Comparison of ENCODE assay signal across 10 cellular contexts in the genomic region with DNA sequence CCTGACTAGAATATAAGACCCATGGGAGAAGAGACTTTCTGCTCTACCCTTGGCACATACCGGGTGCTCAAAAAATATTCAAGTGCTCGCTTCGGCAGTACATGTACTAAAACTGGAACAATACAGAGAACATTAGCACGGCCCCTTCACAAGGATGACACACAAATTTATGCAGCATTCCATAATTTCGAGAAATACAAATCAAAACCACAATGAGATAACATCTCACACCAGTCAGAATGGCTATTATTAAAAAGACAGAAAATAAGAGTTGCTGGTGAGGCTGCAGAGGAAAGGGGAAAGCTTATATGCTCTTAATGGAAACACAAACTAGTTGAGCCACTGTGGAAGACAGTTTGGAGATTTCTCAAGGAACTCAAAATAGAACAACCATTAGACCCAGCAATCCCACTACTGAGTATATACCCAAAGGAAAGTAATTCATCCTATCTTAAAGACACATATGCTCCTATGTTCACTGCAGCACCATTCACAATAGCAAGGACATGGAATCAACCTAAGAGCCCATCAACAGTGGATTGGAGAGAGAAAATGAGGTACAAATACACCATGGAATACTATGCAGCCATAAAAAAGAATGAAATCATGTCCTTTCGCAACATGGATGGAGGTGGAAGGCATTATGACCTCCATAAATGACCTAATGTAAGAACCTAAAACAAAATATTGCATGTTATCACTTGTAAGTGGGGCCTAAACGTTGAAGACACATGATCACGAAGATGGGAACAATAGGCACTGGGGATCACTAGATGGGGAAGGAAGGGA.
DNase-seq lines count a peak whose midpoint lies in the region; ATAC-seq and TF ChIP-seq lines count a peak whose summit lies in the region.
"Had no signal": no experiment of that assay in that cellular context is flagged by ENCODE, and none has a peak within 500 bp of the region (broad histone marks: within the 10 kb centered on the region; RNA-seq: fewer than 3 reads in every experiment).

No MANE protein-coding gene starts in this region.

- H3K4me3 Mint-ChIP-seq in effector memory CD8-positive, alpha-beta T cell: no peak overlapping the region
- H3K4me3 Mint-ChIP-seq: activated naive CD4-positive, alpha-beta T cell treated with anti-CD3 and anti-CD28 coated beads, Interleukin-2, amount 50 U/mL, for 24 hours had no signal

- no peaks in the 10 kb centered on the region for H3K9me3 Mint-ChIP-seq in effector memory CD8-positive, alpha-beta T cell
- H3K9me3 Mint-ChIP-seq: activated naive CD4-positive, alpha-beta T cell treated with anti-CD3 and anti-CD28 coated beads, Interleukin-2, amount 50 U/mL, for 24 hours had no signal

- no peaks in the 10 kb centered on the region for H3K9me3 ChIP-seq in smooth muscle cell (replicated peaks; ENCODE audit: low read depth)

- ATAC-seq in GM21786 (IDR thresholded peaks at IDR 0.05; ENCODE audit: unreplicated experiment): peak; percentile 13
- no peak for ATAC-seq in effector memory CD8-positive, alpha-beta T cell (replicated peaks)
- ATAC-seq in GM21576 (IDR thresholded peaks at IDR 0.05; ENCODE audit: unreplicated experiment): no peak

- no peaks in the 10 kb centered on the region for H3K36me3 ChIP-seq in smooth muscle cell (ENCODE audit: low read depth)

- DNase-seq in RPMI7951 (ENCODE audit: low read depth): peak; percentile 57
- peak; percentile 15 for DNase-seq in fibroblast of gingiva (ENCODE audit: low read depth)
- no peak for DNase-seq in smooth muscle cell (lab: John Stamatoyannopoulos, UW; ENCODE audit: unreplicated experiment)
- no peak for DNase-seq in OCI-M2 (lab: John Stamatoyannopoulos, UW; ENCODE audit: unreplicated experiment)
- no peak for DNase-seq in effector memory CD8-positive, alpha-beta T cell
- no peak for DNase-seq in HUDEP-2 (lab: John Stamatoyannopoulos, UW; ENCODE audit: unreplicated experiment in 76 of 76)
- DNase-seq: NCI-H2081 had no signal

- H2AFZ ChIP-seq in smooth muscle cell (ENCODE audit: low read depth): no peak overlapping the region

- H3K4me1 Mint-ChIP-seq in effector memory CD8-positive, alpha-beta T cell (ENCODE audit: low read depth in 2 of 2): no peaks in the 10 kb centered on the region

- no peak overlapping the region for H3K27ac Mint-ChIP-seq in effector memory CD8-positive, alpha-beta T cell
- H3K27ac Mint-ChIP-seq: activated naive CD4-positive, alpha-beta T cell treated with anti-CD3 and anti-CD28 coated beads, Interleukin-2, amount 50 U/mL, for 24 hours had no signal

- no peaks in the 10 kb centered on the region for H3K27me3 ChIP-seq in smooth muscle cell (ENCODE audit: low read depth)

- no peaks in the 10 kb centered on the region for H3K36me3 Mint-ChIP-seq in effector memory CD8-positive, alpha-beta T cell (ENCODE audit: insufficient read depth)

- H3K27me3 Mint-ChIP-seq in effector memory CD8-positive, alpha-beta T cell: peaks cover 10 to 25% of the 10 kb centered on the region in 2 donors

- peak overlapping the region; percentile 82 for H3K9ac ChIP-seq in smooth muscle cell (ENCODE audit: low read depth)

- peaks cover 6% of the 10 kb centered on the region for H3K4me1 ChIP-seq in smooth muscle cell (ENCODE audit: low read depth)

- no peak overlapping the region for H3K4me2 ChIP-seq in smooth muscle cell

- H4K20me1 ChIP-seq in smooth muscle cell (ENCODE audit: low read depth): no peaks in the 10 kb centered on the region

- H3K79me2 ChIP-seq in smooth muscle cell (ENCODE audit: low read depth): no peaks in the 10 kb centered on the region

- H3F3A ChIP-seq in smooth muscle cell (ENCODE audit: low read depth): peaks cover 18% of the 10 kb centered on the region

- TF ChIP-seq CTCF in smooth muscle cell (IDR thresholded peaks at IDR 0.05; ENCODE audit: borderline replicate concordance, insufficient read depth, poor library complexity, severe bottlenecking): no peak

- WGBS in smooth muscle cell (ENCODE audit: low lambda C conversion rate): 79% methylated on average over 8 of the region's 8 CpGs

- H3K27ac ChIP-seq in smooth muscle cell (ENCODE audit: low read depth): peak overlapping the region; percentile 95

- no peak overlapping the region for H3K4me3 ChIP-seq in smooth muscle cell

Comparison
In these comparisons a context has a peak if more than half of its experiments do, and no peak if none do; other contexts are left out.
1. DNase-seq: peak in RPMI7951 (single experiment) and fibroblast of gingiva (single experiment); none in smooth muscle cell (single experiment), OCI-M2 (single experiment), effector memory CD8-positive, alpha-beta T cell (0 of 3) and HUDEP-2 (0 of 76).